ENCODE assay signal across 23 cellular contexts in genomic region chr9:133056533-133056932, GRCh38. TPM values are rescaled to one million over a fixed set of nuclear protein-coding genes. Genes with fewer than 3 reads are reported as not detected.
DNase-seq lines count a peak whose midpoint lies in the region; TF ChIP-seq lines count a peak whose summit lies in the region.
"Had no signal": no experiment of that assay in that cellular context is flagged by ENCODE, and none has a peak within 500 bp of the region (broad histone marks: within the 10 kb centered on the region; RNA-seq: fewer than 3 reads in every experiment).

No MANE protein-coding gene starts in this region.

- TF ChIP-seq CTCF in AG10803 (conservative IDR thresholded peaks at IDR 0.05; ENCODE audit: low read length) (no peak), esophagus squamous epithelium (IDR thresholded peaks at IDR 0.05) (no peak), tibial nerve (IDR thresholded peaks at IDR 0.05) (no peak)

- H3K4me1 Mint-ChIP-seq in T-helper 1 cell treated with Interleukin-12 subunit alpha and Interleukin-12 subunit beta and Interleukin-4 antibody, amounts not matched to agents 30 μg/mL and 1 μg/mL, for 36 hours (ENCODE audit: low read depth): peaks cover 36% of the 10 kb centered on the region
- H3K4me1 Mint-ChIP-seq in activated CD4-positive, alpha-beta memory T cell treated with anti-CD3 and anti-CD28 coated beads for 36 hours (ENCODE audit: low read depth): peaks cover 30% of the 10 kb centered on the region

- CTCF ChIA-PET in activated CD4-positive, alpha-beta memory T cell treated with anti-CD3 and anti-CD28 coated beads for 36 hours (lab: Charles Lee): interaction anchor here (0.6 kb wide), 1 partner anchor 46 kb away, joined by 3 read pairs; no protein-coding TSS in a partner anchor

- H3K27ac Mint-ChIP-seq in T-helper 1 cell treated with Interleukin-12 subunit alpha and Interleukin-12 subunit beta and Interleukin-4 antibody, amounts not matched to agents 30 μg/mL and 1 μg/mL, for 36 hours: peak overlapping the region; percentile 65
- no peak overlapping the region for H3K27ac Mint-ChIP-seq in activated CD4-positive, alpha-beta memory T cell treated with anti-CD3 and anti-CD28 coated beads for 36 hours
- H3K27ac Mint-ChIP-seq: brain; HFFc6; stimulated activated naive CD8-positive, alpha-beta T cell treated with anti-CD3 and anti-CD28 coated beads, Interleukin-15, Interleukin-2, amounts not matched to agents 100 ng/mL and 50 ng/mL, for 24 hours had no signal

- H3K36me3 Mint-ChIP-seq in T-helper 1 cell treated with Interleukin-12 subunit alpha and Interleukin-12 subunit beta and Interleukin-4 antibody, amounts not matched to agents 30 μg/mL and 1 μg/mL, for 36 hours (ENCODE audit: low read depth): peaks cover 34% of the 10 kb centered on the region
- H3K36me3 Mint-ChIP-seq in activated CD4-positive, alpha-beta memory T cell treated with anti-CD3 and anti-CD28 coated beads for 36 hours: peaks cover 25% of the 10 kb centered on the region

- DNase-seq in T-helper 1 cell: no peak
- peak; percentile 55 for DNase-seq in AG10803 (ENCODE audit: low read depth)
- no peak for DNase-seq in esophagus squamous epithelium (lab: John Stamatoyannopoulos, UW)
- DNase-seq in activated CD4-positive, alpha-beta memory T cell treated with anti-CD3 and anti-CD28 coated beads for 36 hours: no peak
- DNase-seq in NCI-H748 (lab: John Stamatoyannopoulos, UW; ENCODE audit: unreplicated experiment): no peak
- DNase-seq in tibial nerve (ENCODE audit: low spot score in 2 of 2): no peak
- DNase-seq: activated T-cell treated with anti-CD3 and anti-CD28 coated beads for 4 hours; COR-L47; effector CD8-positive, alpha-beta T cell; HFFc6; Kasumi-1; NCI-H1092; NCI-H1930; NCI-H748 treated with DMSO at 0.1 percent for 48 hours; retina; trophoblast cell had no signal

- no peak for TF ChIP-seq EP300 in tibial nerve (IDR thresholded peaks at IDR 0.05)

- no peaks in the 10 kb centered on the region for H3K9me3 Mint-ChIP-seq in T-helper 1 cell treated with Interleukin-12 subunit alpha and Interleukin-12 subunit beta and Interleukin-4 antibody, amounts not matched to agents 30 μg/mL and 1 μg/mL, for 36 hours
- H3K9me3 Mint-ChIP-seq in activated CD4-positive, alpha-beta memory T cell treated with anti-CD3 and anti-CD28 coated beads for 36 hours: no peaks in the 10 kb centered on the region
- H3K9me3 Mint-ChIP-seq: brain; HFFc6; stimulated activated naive CD8-positive, alpha-beta T cell treated with anti-CD3 and anti-CD28 coated beads, Interleukin-15, Interleukin-2, amounts not matched to agents 100 ng/mL and 50 ng/mL, for 24 hours had no signal

- H3K4me3 Mint-ChIP-seq in T-helper 1 cell treated with Interleukin-12 subunit alpha and Interleukin-12 subunit beta and Interleukin-4 antibody, amounts not matched to agents 30 μg/mL and 1 μg/mL, for 36 hours: no peak overlapping the region
- H3K4me3 Mint-ChIP-seq in activated CD4-positive, alpha-beta memory T cell treated with anti-CD3 and anti-CD28 coated beads for 36 hours: no peak overlapping the region
- H3K4me3 Mint-ChIP-seq: brain; HFFc6; stimulated activated naive CD8-positive, alpha-beta T cell treated with anti-CD3 and anti-CD28 coated beads, Interleukin-15, Interleukin-2, amounts not matched to agents 100 ng/mL and 50 ng/mL, for 24 hours had no signal

- no peaks in the 10 kb centered on the region for H3K9me3 ChIP-seq in KOPT-K1 (ENCODE audit: insufficient read depth, low read length, poor library complexity, severe bottlenecking)
- no peaks in the 10 kb centered on the region for H3K9me3 ChIP-seq in esophagus squamous epithelium
- H3K9me3 ChIP-seq in tibial nerve: no peaks in the 10 kb centered on the region
- H3K9me3 ChIP-seq: esophagus muscularis mucosa had no signal

- peaks cover 72% of the 10 kb centered on the region for H3K36me3 ChIP-seq in KOPT-K1 (ENCODE audit: insufficient read depth, low read length)
- H3K36me3 ChIP-seq in esophagus squamous epithelium: peaks cover 29 to 71% (median 43%) of the 10 kb centered on the region in 3 donors
- peaks cover 0 to 76% (median 28%) of the 10 kb centered on the region in 3 donors for H3K36me3 ChIP-seq in tibial nerve

- intact Hi-C loops in esophagus squamous epithelium (cut with DNase I): no loop called here
- intact Hi-C loops in activated CD4-positive, alpha-beta memory T cell treated with anti-CD3 and anti-CD28 coated beads for 36 hours (cut with micrococcal nuclease): no loop called here

- POLR2A ChIA-PET in activated CD4-positive, alpha-beta memory T cell treated with anti-CD3 and anti-CD28 coated beads for 36 hours (lab: Charles Lee): interaction anchor here (1.4 kb wide), 1 partner anchor 11 kb away, joined by 3 read pairs; no protein-coding TSS in a partner anchor

- 41% methylated on average over 3 to 7 of the region's 13 CpGs for WGBS in esophagus squamous epithelium, 2 donors
- WGBS in tibial nerve, 2 donors: 90 to 93% methylated on average over 11 to 13 of the region's 13 CpGs

- no peaks in the 10 kb centered on the region for H3K27me3 ChIP-seq in esophagus squamous epithelium
- H3K27me3 ChIP-seq in tibial nerve: no peaks in the 10 kb centered on the region
- H3K27me3 ChIP-seq: esophagus muscularis mucosa had no signal

- H3K4me1 ChIP-seq in esophagus squamous epithelium (peaks cover 45 to 66% (median 48%) of the 10 kb centered on the region in 3 donors), tibial nerve (peaks cover 0 to 5% (median 2%) of the 10 kb centered on the region in 4 donors)

- H3K27me3 Mint-ChIP-seq in T-helper 1 cell treated with Interleukin-12 subunit alpha and Interleukin-12 subunit beta and Interleukin-4 antibody, amounts not matched to agents 30 μg/mL and 1 μg/mL, for 36 hours (ENCODE audit: low read depth): no peaks in the 10 kb centered on the region
- H3K27me3 Mint-ChIP-seq in activated CD4-positive, alpha-beta memory T cell treated with anti-CD3 and anti-CD28 coated beads for 36 hours: no peaks in the 10 kb centered on the region
- H3K27me3 Mint-ChIP-seq: stimulated activated naive CD8-positive, alpha-beta T cell treated with anti-CD3 and anti-CD28 coated beads, Interleukin-15, Interleukin-2, amounts not matched to agents 100 ng/mL and 50 ng/mL, for 24 hours had no signal

- H3K27ac ChIP-seq in KOPT-K1 (ENCODE audit: low read depth, low read length, poor library complexity, severe bottlenecking) (peak overlapping the region; percentile 60), esophagus squamous epithelium (peak overlapping the region; percentile 83 to 91 (median 86)), tibial nerve (peak overlapping the region in 1 of 4 donors; percentile 30)
- H3K27ac ChIP-seq: 22Rv1, esophagus muscularis mucosa had no signal

- no peak overlapping the region for H3K4me3 ChIP-seq in AG10803 (ENCODE audit: low read length)
- H3K4me3 ChIP-seq in esophagus squamous epithelium: no peak overlapping the region
- no peak overlapping the region for H3K4me3 ChIP-seq in tibial nerve
- H3K4me3 ChIP-seq: esophagus muscularis mucosa, lung had no signal

- no peak for TF ChIP-seq POLR2A in esophagus squamous epithelium (IDR thresholded peaks at IDR 0.05)
- no peak for TF ChIP-seq POLR2A in tibial nerve (IDR thresholded peaks at IDR 0.05)

RNA-seq across cellular contexts. Expression of gene CEL, which starts 5.2 kb away (rescaled TPM):
- total RNA-seq in esophagus squamous epithelium: 1 to 10 TPM; 1.9 to 7.6 (median 3.5) TPM
- 1 to 10 TPM in 1 of 2 experiments, under 1 TPM in 1; 0.88 to 1.0 TPM for total RNA-seq in activated CD4-positive, alpha-beta memory T cell treated with anti-CD3 and anti-CD28 coated beads for 36 hours
- total RNA-seq in tibial nerve: 10 to 100 TPM in 1 of 4 donors, 1 to 10 TPM in 3; 1.7 to 10.5 (median 2.6) TPM

RNA-seq across cellular contexts. Expression of gene GTF3C5, which starts 25.7 kb away (rescaled TPM):
- total RNA-seq in esophagus squamous epithelium (10 to 100 TPM; 48.2 to 55.3 (median 48.9) TPM), tibial nerve (10 to 100 TPM; 49.4 to 94.2 (median 73.3) TPM)
- 10 to 100 TPM; 80.3 to 81.2 TPM for total RNA-seq in activated CD4-positive, alpha-beta memory T cell treated with anti-CD3 and anti-CD28 coated beads for 36 hours
